ENCODE assay signal across 10 cellular contexts in the genomic region with DNA sequence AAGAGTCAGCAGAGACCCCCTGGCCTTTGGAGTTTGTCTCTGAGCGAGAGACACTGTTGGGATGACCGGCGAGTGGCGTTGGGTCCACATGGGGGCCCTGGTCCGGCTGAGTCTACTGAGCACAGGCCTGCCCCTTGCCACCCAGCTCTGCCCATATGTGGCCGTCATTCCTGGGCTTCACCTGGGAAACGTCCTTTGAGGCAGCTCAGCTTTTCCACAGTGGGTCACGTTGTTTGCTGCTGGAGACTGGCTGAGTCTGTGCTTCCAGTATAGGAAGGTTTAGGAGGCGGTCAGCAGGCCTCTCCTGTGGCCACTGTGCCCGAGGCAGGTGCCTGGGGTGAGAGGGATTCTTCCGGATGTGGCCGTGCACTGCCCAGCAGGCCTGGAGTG. TPM values are rescaled to one million over a fixed set of nuclear protein-coding genes. Genes with fewer than 3 reads are reported as not detected.
DNase-seq lines count a peak whose midpoint lies in the region; ATAC-seq and TF ChIP-seq lines count a peak whose summit lies in the region.
"Had no signal": no experiment of that assay in that cellular context is flagged by ENCODE, and none has a peak within 500 bp of the region (broad histone marks: within the 10 kb centered on the region; RNA-seq: fewer than 3 reads in every experiment).

No MANE protein-coding gene starts in this region.

- peaks cover 34% of the 10 kb centered on the region for H3K36me3 Mint-ChIP-seq in effector memory CD8-positive, alpha-beta T cell (ENCODE audit: insufficient read depth)

- 0 out of 2 replicates have a peak, but pooled peaks cover 6% of the 10 kb centered on the region for H3K27me3 ChIP-seq in DOHH2 (ENCODE audit: control insufficient read depth, low read length)
- H3K27me3 ChIP-seq in Panc1 (ENCODE audit: control insufficient read depth, insufficient read depth, low read length), result no peaks in the 10 kb centered on the region
- no peaks in the 10 kb centered on the region for H3K27me3 ChIP-seq in skeletal muscle tissue (ENCODE audit: control insufficient read depth in 3 of 3, insufficient read depth in 3 of 3, low read length in 3 of 3)

- TF ChIP-seq CTCF in DOHH2 (IDR thresholded peaks at IDR 0.05; ENCODE audit: low read depth, low read length, poor library complexity, severe bottlenecking) (no peak), Panc1 (IDR thresholded peaks at IDR 0.05) (no peak)

- POLR2A ChIA-PET in Panc1 (lab: Charles Lee), result no interaction called here

- no peaks in the 10 kb centered on the region for H4K20me1 ChIP-seq in DOHH2 (ENCODE audit: control insufficient read depth, insufficient read depth, low read depth, low read length)

- CTCF ChIA-PET in Panc1 (lab: Charles Lee), result interaction anchor here (0.5 to 1.4 kb wide), 2 partner anchors 32 to 116 kb away, joined by 4 read pairs; no protein-coding TSS in a partner anchor

- H3K79me2 ChIP-seq in DOHH2 (ENCODE audit: control insufficient read depth, low read length), result no peaks in the 10 kb centered on the region

- H3K9ac ChIP-seq in skeletal muscle tissue (ENCODE audit: low read depth in 1 of 3, low read length in 3 of 3), result no peak overlapping the region

- peaks cover 38% of the 10 kb centered on the region for H3K4me1 ChIP-seq in DOHH2 (ENCODE audit: control insufficient read depth, low read length)
- H3K4me1 ChIP-seq in Panc1 (ENCODE audit: control insufficient read depth, insufficient read depth, low read length), result peaks cover 45% of the 10 kb centered on the region
- H3K4me1 ChIP-seq in skeletal muscle tissue (ENCODE audit: control insufficient read depth in 3 of 3, insufficient read depth in 3 of 3, low read length in 3 of 3), result peaks cover 27 to 46% (median 41%) of the 10 kb centered on the region in 3 donors

- no peaks in the 10 kb centered on the region for H3F3A ChIP-seq in DOHH2 (ENCODE audit: control insufficient read depth, insufficient read depth)

- H3K9me3 ChIP-seq in DOHH2 (ENCODE audit: control insufficient read depth, insufficient read depth, low read length) (peaks cover 10% of the 10 kb centered on the region; the same call in 1 of the 2 replicates), Panc1 (ENCODE audit: control insufficient read depth, insufficient read depth, low read depth, low read length) (no peaks in the 10 kb centered on the region), skeletal muscle tissue (ENCODE audit: control insufficient read depth in 3 of 3, low read length in 3 of 3) (no peaks in the 10 kb centered on the region)

- no peak for DNase-seq in Panc1 (ENCODE audit: low read depth, low spot score)
- DNase-seq in effector memory CD8-positive, alpha-beta T cell, result no peak
- DNase-seq in stimulated activated CD4-positive, alpha-beta T cell treated with anti-CD3 and anti-CD28 coated beads, Interleukin-4, amount 100 ng/mL, for 24 hours, result no peak
- no peak for DNase-seq in SHP77 treated with DMSO at 0.1 percent for 48 hours (lab: John Stamatoyannopoulos, UW)
- DNase-seq: NCI-H1048 had no signal

- no peaks in the 10 kb centered on the region for H3K36me3 ChIP-seq in DOHH2 (ENCODE audit: control insufficient read depth, low read length)
- H3K36me3 ChIP-seq in Panc1 (ENCODE audit: control insufficient read depth, insufficient read depth, low read length), result no peaks in the 10 kb centered on the region
- H3K36me3 ChIP-seq in skeletal muscle tissue (ENCODE audit: control insufficient read depth in 3 of 3, insufficient read depth in 3 of 3, low read length in 3 of 3), result peaks cover 0 to 2% (median 0%) of the 10 kb centered on the region in 3 donors

- ATAC-seq in Panc1 (peak; percentile 27), GM21786 (IDR thresholded peaks at IDR 0.05; ENCODE audit: unreplicated experiment) (no peak)
- ATAC-seq in effector memory CD8-positive, alpha-beta T cell (replicated peaks), result no peak

- H3K4me3 ChIP-seq in DOHH2 (ENCODE audit: low read length) (no peak overlapping the region), Panc1 (ENCODE audit: low read depth in 2 of 2, low read length in 2 of 2) (no peak overlapping the region), skeletal muscle tissue (ENCODE audit: low read length in 3 of 3) (no peak overlapping the region)

- H3K27ac ChIP-seq in DOHH2 (ENCODE audit: low read depth, low read length) (no peak overlapping the region), Panc1 (ENCODE audit: low read length) (peak overlapping the region; percentile 4), skeletal muscle tissue (ENCODE audit: low read depth, low read length) (peak overlapping the region; percentile 51)

- in situ Hi-C loops in Panc1 (cut with HindIII; ENCODE audit: low pct_unique_long_range_greater_than_20kb, low sequenced_read_pairs), result no loop called here

- no TSS peak for BruUV-seq in Panc1 (replicated peaks; lab: Mats Ljungman, UMichigan)

- peak overlapping the region; percentile 73; the same call in 1 of the 2 replicates for H3K4me2 ChIP-seq in DOHH2 (ENCODE audit: low read length)

- H3K27me3 Mint-ChIP-seq in effector memory CD8-positive, alpha-beta T cell, result no peaks in the 10 kb centered on the region

- intact Hi-C loops in Panc1 (cut with micrococcal nuclease; ENCODE audit: unreplicated experiment), result no loop called here

- H3K4me3 Mint-ChIP-seq in effector memory CD8-positive, alpha-beta T cell, result peak overlapping the region; percentile 46 to 77

- no peaks in the 10 kb centered on the region for H3K9me3 Mint-ChIP-seq in effector memory CD8-positive, alpha-beta T cell

- H3K4me1 Mint-ChIP-seq in effector memory CD8-positive, alpha-beta T cell (ENCODE audit: low read depth in 2 of 2), result peaks cover 47 to 53% of the 10 kb centered on the region in 2 donors

- no peaks in the 10 kb centered on the region for H3K9me2 ChIP-seq in DOHH2 (replicated peaks; ENCODE audit: control insufficient read depth, low read length)

- H3K27ac Mint-ChIP-seq in effector memory CD8-positive, alpha-beta T cell, result peak overlapping the region; percentile 71 to 93

RNA-seq across cellular contexts. Expression of gene ADAM8, which starts 17.1 kb away (rescaled TPM):
- 3.7 TPM for total RNA-seq in Panc1 (2021; ENCODE audit: unreplicated experiment)
- 3.1 TPM for polyA plus RNA-seq in Panc1 (2012; ENCODE audit: insufficient read length)
- total RNA-seq in skeletal muscle tissue, result 2.6 TPM

RNA-seq across cellular contexts. Expression of gene VENTX, which starts 21.9 kb away (rescaled TPM):
- total RNA-seq in Panc1 (2021; ENCODE audit: unreplicated experiment) (not detected), skeletal muscle tissue (not detected)
- not detected for polyA plus RNA-seq in Panc1 (2012; ENCODE audit: insufficient read length)
- total RNA-seq: endothelial cell of umbilical vein had no signal
- polyA plus RNA-seq: endothelial cell of umbilical vein had no signal

RNA-seq across cellular contexts. Expression of gene UTF1, which starts 29.6 kb away (rescaled TPM):
- total RNA-seq in Panc1 (2021; ENCODE audit: unreplicated experiment) (not detected), skeletal muscle tissue (not detected)
- polyA plus RNA-seq in Panc1 (2012; ENCODE audit: insufficient read length), result not detected
- total RNA-seq: endothelial cell of umbilical vein, mesenteric fat pad had no signal
- polyA plus RNA-seq: endothelial cell of umbilical vein had no signal

RNA-seq across cellular contexts. Expression of gene TUBGCP2, which starts 49.1 kb away (rescaled TPM):
- total RNA-seq in Panc1 (2021; ENCODE audit: unreplicated experiment) (93.7 TPM), skeletal muscle tissue (39.7 TPM)
- 85.4 TPM for polyA plus RNA-seq in Panc1 (2012; ENCODE audit: insufficient read length)

RNA-seq across cellular contexts. Expression of gene ZNF511, which starts 49.1 kb away (rescaled TPM):
- total RNA-seq in Panc1 (2021; ENCODE audit: unreplicated experiment) (93.8 TPM), skeletal muscle tissue (30.3 TPM)
- polyA plus RNA-seq in Panc1 (2012; ENCODE audit: insufficient read length), result 99.8 TPM
